ENCODE assay signal across 11 cellular contexts in genomic region chr9:27194401-27195091, GRCh38.
DNase-seq lines count a peak whose midpoint lies in the region; ATAC-seq and TF ChIP-seq lines count a peak whose summit lies in the region.
"Had no signal": no experiment of that assay in that cellular context is flagged by ENCODE, and none has a peak within 500 bp of the region (broad histone marks: within the 10 kb centered on the region; RNA-seq: fewer than 3 reads in every experiment).

No MANE protein-coding gene starts in this region.

- peak overlapping the region; percentile 76 for H3K4me3 Mint-ChIP-seq in HFFc6
- H3K4me3 Mint-ChIP-seq: activated naive CD4-positive, alpha-beta T cell treated with anti-CD3 and anti-CD28 coated beads, Interleukin-2, amount 50 U/mL, for 24 hours had no signal

- peaks cover 55% of the 10 kb centered on the region for H3K4me1 Mint-ChIP-seq in HFFc6 (ENCODE audit: low read depth)
- H3K4me1 Mint-ChIP-seq: activated naive CD4-positive, alpha-beta T cell treated with anti-CD3 and anti-CD28 coated beads, Interleukin-2, amount 50 U/mL, for 24 hours had no signal

- H3K27ac ChIP-seq in ACC112 (ENCODE audit: low read depth, low read length), result peak overlapping the region; percentile 82

- no peaks in the 10 kb centered on the region for H3K27me3 Mint-ChIP-seq in HFFc6 (ENCODE audit: insufficient read depth)
- H3K27me3 Mint-ChIP-seq: activated naive CD4-positive, alpha-beta T cell treated with anti-CD3 and anti-CD28 coated beads, Interleukin-2, amount 50 U/mL, for 24 hours had no signal

- ATAC-seq in HG02970 (IDR thresholded peaks at IDR 0.05; ENCODE audit: low FRiP score, unreplicated experiment), result no peak

- DNase-seq in HFFc6 (peak; percentile 80), amniotic epithelial cell (ENCODE audit: low read depth) (peak; percentile 91), kidney tubule cell (ENCODE audit: low spot score) (peak; percentile 77), NCI-H2171 (lab: John Stamatoyannopoulos, UW) (no peak), SHP77 (lab: John Stamatoyannopoulos, UW) (no peak), SHP77 treated with DMSO at 0.1 percent for 48 hours (lab: John Stamatoyannopoulos, UW) (no peak)
- DNase-seq: stimulated activated CD4-positive, alpha-beta T cell treated with anti-CD3 and anti-CD28 coated beads, Interleukin-2, amount 100 ng/mL, for 48 hours; SW 1271 had no signal

- TF ChIP-seq CTCF in HFFc6 (IDR thresholded peaks at IDR 0.05), result no peak

- H3K4me1 ChIP-seq in ACC112 (ENCODE audit: control insufficient read depth, insufficient read depth, low read length, unreplicated experiment), result peaks cover 23% of the 10 kb centered on the region

- no peaks in the 10 kb centered on the region for H3K79me2 ChIP-seq in ACC112 (ENCODE audit: control insufficient read depth, insufficient read depth, low read length, unreplicated experiment)

- H3K27me3 ChIP-seq in ACC112 (ENCODE audit: insufficient read depth, low read length), result no peaks in the 10 kb centered on the region

- peak overlapping the region; percentile 15 for H2AFZ ChIP-seq in ACC112 (ENCODE audit: low read length, unreplicated experiment)

- peak overlapping the region; percentile 83 for H3K27ac Mint-ChIP-seq in HFFc6
- H3K27ac Mint-ChIP-seq: activated naive CD4-positive, alpha-beta T cell treated with anti-CD3 and anti-CD28 coated beads, Interleukin-2, amount 50 U/mL, for 24 hours had no signal

- H3K4me3 ChIP-seq in ACC112 (ENCODE audit: low read depth, low read length), result peak overlapping the region; percentile 26; the same call in 1 of the 2 replicates

- peaks cover 7% of the 10 kb centered on the region for H3K36me3 Mint-ChIP-seq in HFFc6 (ENCODE audit: low read depth)
- H3K36me3 Mint-ChIP-seq: activated naive CD4-positive, alpha-beta T cell treated with anti-CD3 and anti-CD28 coated beads, Interleukin-2, amount 50 U/mL, for 24 hours had no signal

- H3K9me3 Mint-ChIP-seq in HFFc6, result no peaks in the 10 kb centered on the region
- H3K9me3 Mint-ChIP-seq: activated naive CD4-positive, alpha-beta T cell treated with anti-CD3 and anti-CD28 coated beads, Interleukin-2, amount 50 U/mL, for 24 hours had no signal

- H3K36me3 ChIP-seq in ACC112 (ENCODE audit: insufficient read depth, low read length), result no peaks in the 10 kb centered on the region

Comparison
In these comparisons a context has a peak if more than half of its experiments do, and no peak if none do; other contexts are left out.
1. DNase-seq: peak in HFFc6 (single experiment), amniotic epithelial cell (single experiment) and kidney tubule cell (single experiment); none in NCI-H2171 (single experiment), SHP77 (0 of 2) and SHP77 treated with DMSO at 0.1 percent for 48 hours (single experiment).